1 cellular context compared by ENCODE assay signal in genomic region chr5:69497006-69497520, GRCh38.
TF ChIP-seq lines count a peak whose summit lies in the region.

No MANE protein-coding gene starts in this region.

TF ChIP-seq in HCT116, 20 proteins besides CTCF, POLR2A, EP300 and RAD21 (continued from another document):
- TF ChIP-seq ZBTB33 (IDR thresholded peaks at IDR 0.05; ENCODE audit: extremely low read depth, insufficient replicate concordance, low read length): no peak
- TF ChIP-seq MAX (IDR thresholded peaks at IDR 0.05): no peak
- TF ChIP-seq FOSL1 (IDR thresholded peaks at IDR 0.05; ENCODE audit: low read depth): no peak
- TF ChIP-seq ATF3 (IDR thresholded peaks at IDR 0.05): no peak
- TF ChIP-seq SP1 (IDR thresholded peaks at IDR 0.05; ENCODE audit: low read depth): no peak
- TF ChIP-seq REST (IDR thresholded peaks at IDR 0.05; ENCODE audit: low read depth): no peak
